11 cellular contexts compared by ENCODE assay signal in the genomic region with DNA sequence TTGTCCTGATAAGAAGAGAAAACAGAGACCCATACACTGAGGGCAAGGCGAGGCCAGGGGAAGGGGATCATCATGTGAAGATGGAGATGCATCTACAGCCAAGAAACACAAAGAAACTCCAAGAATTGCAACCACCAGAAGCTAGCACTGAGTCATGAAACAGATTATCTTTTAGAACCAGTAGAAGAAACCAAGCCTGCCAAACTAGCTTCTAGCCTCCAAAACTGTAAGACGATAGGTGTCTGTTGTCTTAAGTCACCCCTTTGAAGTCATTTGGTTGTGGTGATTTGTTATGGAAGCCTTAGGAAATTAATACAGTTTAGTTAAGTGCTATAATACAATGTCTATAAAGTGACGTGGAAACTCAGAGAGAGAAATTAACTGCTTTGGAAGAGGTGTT. TPM values are rescaled to one million over a fixed set of nuclear protein-coding genes. Genes with fewer than 3 reads are reported as not detected.
"Had no signal": no experiment of that assay in that cellular context is flagged by ENCODE, and none has a peak within 500 bp of the region (broad histone marks: within the 10 kb centered on the region; RNA-seq: fewer than 3 reads in every experiment).

No MANE protein-coding gene starts in this region.

- H3K9ac ChIP-seq: GM23248 had no signal

- FAIRE-seq: HepG2 had no signal

- H3K4me1 ChIP-seq: HAP-1 had no signal

- ATAC-seq: HCT116, HepG2 had no signal

- H3K27ac ChIP-seq: GM23248, HL-60 had no signal

- H3K36me3 ChIP-seq: HAP-1 had no signal

- H2AFZ ChIP-seq: GM23248 had no signal

- DNase-seq: GM23248, GOT3, H7, HFFc6, KBM-7 had no signal

- H3K9me3 ChIP-seq: HAP-1 had no signal

- H3K4me3 ChIP-seq: GM23248, HAP-1 had no signal

RNA-seq across cellular contexts. Expression of a gene that starts 15.4 kb away (rescaled TPM):
- total RNA-seq: GM23248, H4, H7, HepG2, HFFc6, HT1080 had no signal
